Comparison of ENCODE assay signal across 1 cellular context in genomic region chr6:136251394-136251793, GRCh38.
TF ChIP-seq lines count a peak whose summit lies in the region.

No MANE protein-coding gene starts in this region.

TF ChIP-seq in H1, 55 proteins besides CTCF, POLR2A, EP300 and RAD21 (continued from another document):
- TF ChIP-seq KDM1A (IDR thresholded peaks at IDR 0.05; ENCODE audit: borderline replicate concordance, low read length) = no peak
- no peak for TF ChIP-seq SRF (IDR thresholded peaks at IDR 0.05; ENCODE audit: low read depth, low read length)
- TF ChIP-seq CHD7 (IDR thresholded peaks at IDR 0.05; ENCODE audit: insufficient replicate concordance, low read length) = no peak
- TF ChIP-seq CHD1 (IDR thresholded peaks at IDR 0.05; ENCODE audit: low read depth, low read length) = no peak
- no peak for TF ChIP-seq SIN3A (conservative IDR thresholded peaks at IDR 0.05 in 1 of 2, IDR thresholded peaks at IDR 0.05 in 1 of 2; ENCODE audit: low read depth in 1 of 2, low read length in 2 of 2)
- no peak for TF ChIP-seq EZH2 (IDR thresholded peaks at IDR 0.05; ENCODE audit: low read depth, low read length, severe bottlenecking)
- no peak for TF ChIP-seq GTF2F1 (IDR thresholded peaks at IDR 0.05; ENCODE audit: borderline replicate concordance, low read depth, low read length)
- no peak for TF ChIP-seq ZNF274 (IDR thresholded peaks at IDR 0.05; ENCODE audit: borderline replicate concordance, extremely low read depth, low read length)
- TF ChIP-seq RFX5 (IDR thresholded peaks at IDR 0.05; ENCODE audit: borderline replicate concordance, low read depth, low read length) = no peak
- no peak for TF ChIP-seq SUZ12 (IDR thresholded peaks at IDR 0.05; ENCODE audit: low read length)
- TF ChIP-seq CREB1 (IDR thresholded peaks at IDR 0.05) = no peak
